ENCODE assay signal across 1 cellular context in the genomic region with DNA sequence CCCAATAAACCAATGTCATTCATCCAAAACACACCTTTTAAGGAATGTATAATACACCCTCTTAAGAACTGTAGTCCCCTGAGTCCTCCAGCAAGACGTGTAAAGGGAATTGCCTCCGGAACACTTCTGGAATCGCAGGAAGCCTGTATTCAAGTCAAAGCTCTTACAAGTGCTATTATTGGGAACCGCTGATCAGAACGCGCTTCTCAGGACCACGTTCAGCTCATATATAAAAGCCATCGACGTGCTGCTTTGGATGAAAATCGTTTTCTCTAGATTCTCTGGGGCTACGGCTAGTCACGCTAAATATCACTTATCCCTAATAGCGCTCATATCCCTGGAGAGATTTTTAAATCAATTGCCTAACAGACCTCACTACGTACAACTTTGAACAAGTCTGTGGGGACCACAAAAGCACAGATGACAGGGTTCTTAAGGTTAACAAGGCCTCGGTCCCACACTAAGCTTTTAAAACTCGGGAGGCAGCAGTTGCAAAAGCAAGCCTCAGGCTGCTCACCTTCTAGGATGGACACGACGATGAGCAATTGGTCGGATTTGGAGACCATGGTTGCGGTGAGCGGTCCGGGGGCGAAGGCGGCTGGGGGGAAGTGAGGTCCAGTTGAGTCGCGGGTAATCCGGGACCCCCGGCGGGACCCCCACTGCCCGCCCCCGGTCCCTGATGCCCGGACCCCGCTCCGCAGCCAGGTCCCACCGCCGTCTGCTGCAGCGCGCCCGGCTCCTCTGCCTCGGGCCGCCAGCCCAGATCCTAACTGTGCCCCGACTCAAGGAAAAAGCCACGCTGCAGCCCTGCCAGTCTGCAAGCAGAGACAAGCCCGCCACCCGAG.
TF ChIP-seq lines count a peak whose summit lies in the region.

No MANE protein-coding gene starts in this region.

TF ChIP-seq in GM12878, 131 proteins besides CTCF, POLR2A, EP300 and RAD21:
- TF ChIP-seq, protein P1, sequence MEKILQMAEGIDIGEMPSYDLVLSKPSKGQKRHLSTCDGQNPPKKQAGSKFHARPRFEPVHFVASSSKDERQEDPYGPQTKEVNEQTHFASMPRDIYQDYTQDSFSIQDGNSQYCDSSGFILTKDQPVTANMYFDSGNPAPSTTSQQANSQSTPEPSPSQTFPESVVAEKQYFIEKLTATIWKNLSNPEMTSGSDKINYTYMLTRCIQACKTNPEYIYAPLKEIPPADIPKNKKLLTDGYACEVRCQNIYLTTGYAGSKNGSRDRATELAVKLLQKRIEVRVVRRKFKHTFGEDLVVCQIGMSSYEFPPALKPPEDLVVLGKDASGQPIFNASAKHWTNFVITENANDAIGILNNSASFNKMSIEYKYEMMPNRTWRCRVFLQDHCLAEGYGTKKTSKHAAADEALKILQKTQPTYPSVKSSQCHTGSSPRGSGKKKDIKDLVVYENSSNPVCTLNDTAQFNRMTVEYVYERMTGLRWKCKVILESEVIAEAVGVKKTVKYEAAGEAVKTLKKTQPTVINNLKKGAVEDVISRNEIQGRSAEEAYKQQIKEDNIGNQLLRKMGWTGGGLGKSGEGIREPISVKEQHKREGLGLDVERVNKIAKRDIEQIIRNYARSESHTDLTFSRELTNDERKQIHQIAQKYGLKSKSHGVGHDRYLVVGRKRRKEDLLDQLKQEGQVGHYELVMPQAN (conservative IDR thresholded peaks at IDR 0.05) = peak; percentile 94
- TF ChIP-seq DPF2 (IDR thresholded peaks at IDR 0.05) (peak; percentile 61; the same call in 1 of the 2 replicates), KLF5 (IDR thresholded peaks at IDR 0.05; ENCODE audit: partially characterized antibody) (peak; percentile 30), EGR1 (IDR thresholded peaks at IDR 0.05; ENCODE audit: borderline replicate concordance in 1 of 2, low read depth in 2 of 2, low read length in 2 of 2) (0 out of 3 replicates have a peak, but pooled peaks of 1 of the 2 experiments have one; percentile 10), NRF1 (conservative IDR thresholded peaks at IDR 0.05; ENCODE audit: low read depth, low read length) (no peak), TCF7 (IDR thresholded peaks at IDR 0.05; ENCODE audit: borderline replicate concordance) (0 out of 2 replicates have a peak, but pooled peaks have one; percentile 5), LARP7 (IDR thresholded peaks at IDR 0.05) (peak; percentile 87; the same call in 1 of the 2 replicates), SIN3A (IDR thresholded peaks at IDR 0.05; ENCODE audit: low read depth, low read length) (peak; percentile 21; the same call in 1 of the 2 replicates), TBL1XR1 (IDR thresholded peaks at IDR 0.05; ENCODE audit: low read depth, low read length) (no peak), ZSCAN29 (IDR thresholded peaks at IDR 0.05) (peak; percentile 83; the same call in 1 of the 2 replicates), RBBP5 (conservative IDR thresholded peaks at IDR 0.05) (no peak), ZBTB11 (CRISPR knock-in tag; IDR thresholded peaks at IDR 0.05) (no peak)
- TF ChIP-seq, protein P2, sequence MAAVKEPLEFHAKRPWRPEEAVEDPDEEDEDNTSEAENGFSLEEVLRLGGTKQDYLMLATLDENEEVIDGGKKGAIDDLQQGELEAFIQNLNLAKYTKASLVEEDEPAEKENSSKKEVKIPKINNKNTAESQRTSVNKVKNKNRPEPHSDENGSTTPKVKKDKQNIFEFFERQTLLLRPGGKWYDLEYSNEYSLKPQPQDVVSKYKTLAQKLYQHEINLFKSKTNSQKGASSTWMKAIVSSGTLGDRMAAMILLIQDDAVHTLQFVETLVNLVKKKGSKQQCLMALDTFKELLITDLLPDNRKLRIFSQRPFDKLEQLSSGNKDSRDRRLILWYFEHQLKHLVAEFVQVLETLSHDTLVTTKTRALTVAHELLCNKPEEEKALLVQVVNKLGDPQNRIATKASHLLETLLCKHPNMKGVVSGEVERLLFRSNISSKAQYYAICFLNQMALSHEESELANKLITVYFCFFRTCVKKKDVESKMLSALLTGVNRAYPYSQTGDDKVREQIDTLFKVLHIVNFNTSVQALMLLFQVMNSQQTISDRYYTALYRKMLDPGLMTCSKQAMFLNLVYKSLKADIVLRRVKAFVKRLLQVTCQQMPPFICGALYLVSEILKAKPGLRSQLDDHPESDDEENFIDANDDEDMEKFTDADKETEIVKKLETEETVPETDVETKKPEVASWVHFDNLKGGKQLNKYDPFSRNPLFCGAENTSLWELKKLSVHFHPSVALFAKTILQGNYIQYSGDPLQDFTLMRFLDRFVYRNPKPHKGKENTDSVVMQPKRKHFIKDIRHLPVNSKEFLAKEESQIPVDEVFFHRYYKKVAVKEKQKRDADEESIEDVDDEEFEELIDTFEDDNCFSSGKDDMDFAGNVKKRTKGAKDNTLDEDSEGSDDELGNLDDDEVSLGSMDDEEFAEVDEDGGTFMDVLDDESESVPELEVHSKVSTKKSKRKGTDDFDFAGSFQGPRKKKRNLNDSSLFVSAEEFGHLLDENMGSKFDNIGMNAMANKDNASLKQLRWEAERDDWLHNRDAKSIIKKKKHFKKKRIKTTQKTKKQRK (IDR thresholded peaks at IDR 0.05; ENCODE audit: low read depth, low read length) = no peak
